ENCODE assay signal across 8 cellular contexts in genomic region chr15:79923515-79924169, GRCh38. TPM values are rescaled to one million over a fixed set of nuclear protein-coding genes. Genes with fewer than 3 reads are reported as not detected.
DNase-seq lines count a peak whose midpoint lies in the region; ATAC-seq and TF ChIP-seq lines count a peak whose summit lies in the region.

No MANE protein-coding gene starts in this region.

- peaks cover 12% of the 10 kb centered on the region for H3K9me3 Mint-ChIP-seq in activated CD4-positive, alpha-beta T cell treated with anti-CD3 and anti-CD28 coated beads, Interleukin-2, amount 10 ng/mL, durations not matched to agents 24 days and 14 days

- peak overlapping the region; percentile 82 to 99 (median 94) for H3K4me3 ChIP-seq in BLaER1 treated with 17β-estradiol and CSF1 and Interleukin-3, amounts not matched to agents 10 nM and 100 nM
- H3K4me3 ChIP-seq in coronary artery, result peak overlapping the region; percentile 96

- peak overlapping the region; percentile 82 to 94 (median 90) for H3K4me2 ChIP-seq in BLaER1 treated with 17β-estradiol and CSF1 and Interleukin-3, amounts not matched to agents 10 nM and 100 nM

- peak overlapping the region; percentile 98 for H3K4me3 Mint-ChIP-seq in activated CD4-positive, alpha-beta T cell treated with anti-CD3 and anti-CD28 coated beads, Interleukin-2, amount 10 ng/mL, durations not matched to agents 24 days and 14 days

- H3K4me1 ChIP-seq in BLaER1 treated with 17β-estradiol and CSF1 and Interleukin-3, amounts not matched to agents 10 nM and 100 nM, result peaks cover 7 to 17% (median 12%) of the 10 kb centered on the region in 10 experiments

- DNase-seq in NCI-H526 (lab: John Stamatoyannopoulos, UW) (peak; percentile 94 to 99), coronary artery (ENCODE audit: low spot score) (peak; percentile 95), left colon (peak; percentile 97 to 98)
- DNase-seq in activated CD4-positive, alpha-beta T cell treated with anti-CD3 and anti-CD28 coated beads, Interleukin-2, amount 10 ng/mL, durations not matched to agents 24 days and 14 days, result peak; percentile 100
- DNase-seq in stimulated activated CD4-positive, alpha-beta T cell treated with anti-CD3 and anti-CD28 coated beads, Interleukin-1b, Interleukin-23, amount 100 ng/mL, for 4 hours (ENCODE audit: low read depth in 2 of 2), result peak; percentile 97 to 98

- no peak for TF ChIP-seq CTCF in coronary artery (IDR thresholded peaks at IDR 0.05)

- no peaks in the 10 kb centered on the region for H3K27me3 Mint-ChIP-seq in activated CD4-positive, alpha-beta T cell treated with anti-CD3 and anti-CD28 coated beads, Interleukin-2, amount 10 ng/mL, durations not matched to agents 24 days and 14 days

- peak; percentile 94 for ATAC-seq in GM19328 (IDR thresholded peaks at IDR 0.05; ENCODE audit: unreplicated experiment)
- peak; percentile 92 for ATAC-seq in HG03469 (IDR thresholded peaks at IDR 0.05; ENCODE audit: unreplicated experiment)
- peak; percentile 96 for ATAC-seq in left colon

- H3K27ac ChIP-seq in BLaER1 treated with 17β-estradiol and CSF1 and Interleukin-3, amounts not matched to agents 10 nM and 100 nM, result peak overlapping the region; percentile 80 to 96 (median 94)
- peak overlapping the region; percentile 95 to 96 for H3K27ac ChIP-seq in coronary artery

- intact Hi-C loops in activated CD4-positive, alpha-beta T cell treated with anti-CD3 and anti-CD28 coated beads, Interleukin-2, amount 10 ng/mL, durations not matched to agents 24 days and 14 days (cut with micrococcal nuclease), result loop anchor here (1.0 to 2.0 kb wide), 6 partner anchors 26 to 612 kb away; partner anchors contain the start of genes BCL2A1, FAH, MTHFS and TMED3
- intact Hi-C loops in left colon (cut with DNase I, micrococcal nuclease), result no loop called here

- H3K9ac ChIP-seq in BLaER1 treated with 17β-estradiol and CSF1 and Interleukin-3, amounts not matched to agents 10 nM and 100 nM, result peak overlapping the region; percentile 85 to 97 (median 93)

- H3K27me3 ChIP-seq in BLaER1 treated with 17β-estradiol and CSF1 and Interleukin-3, amounts not matched to agents 10 nM and 100 nM, result no peaks in the 10 kb centered on the region; a peak in 1 of 22 replicates

- H3K36me3 Mint-ChIP-seq in activated CD4-positive, alpha-beta T cell treated with anti-CD3 and anti-CD28 coated beads, Interleukin-2, amount 10 ng/mL, durations not matched to agents 24 days and 14 days (ENCODE audit: low read depth), result peaks cover 46% of the 10 kb centered on the region

- H3K27ac Mint-ChIP-seq in activated CD4-positive, alpha-beta T cell treated with anti-CD3 and anti-CD28 coated beads, Interleukin-2, amount 10 ng/mL, durations not matched to agents 24 days and 14 days, result peak overlapping the region; percentile 98

- H3K9me3 ChIP-seq in BLaER1 treated with 17β-estradiol and CSF1 and Interleukin-3, amounts not matched to agents 10 nM and 100 nM (replicated peaks in 1 of 11), result peaks cover 38 to 74% (median 53%) of the 10 kb centered on the region in 11 experiments

- peaks cover 15% of the 10 kb centered on the region for H3K4me1 Mint-ChIP-seq in activated CD4-positive, alpha-beta T cell treated with anti-CD3 and anti-CD28 coated beads, Interleukin-2, amount 10 ng/mL, durations not matched to agents 24 days and 14 days

- H4K20me1 ChIP-seq in BLaER1 treated with 17β-estradiol and CSF1 and Interleukin-3, amounts not matched to agents 10 nM and 100 nM, result peaks cover 0 to 7% (median 0%) of the 10 kb centered on the region in 11 experiments; a peak in 5 of 22 replicates

- peaks cover 28 to 35% (median 33%) of the 10 kb centered on the region in 11 experiments for H3K36me3 ChIP-seq in BLaER1 treated with 17β-estradiol and CSF1 and Interleukin-3, amounts not matched to agents 10 nM and 100 nM

RNA-seq across cellular contexts. Expression of gene MTHFS, which starts 26.8 kb away (rescaled TPM):
- total RNA-seq in activated CD4-positive, alpha-beta T cell treated with anti-CD3 and anti-CD28 coated beads, Interleukin-2, amount 10 ng/mL, durations not matched to agents 24 days and 14 days, result 34.5 and 35.3 TPM in 2 replicates
- 10 to 100 TPM; 20.0 to 22.0 TPM for total RNA-seq in left colon

RNA-seq across cellular contexts. Expression of gene BCL2A1, which starts 47.4 kb away (rescaled TPM):
- 110 and 111 TPM in 2 replicates for total RNA-seq in activated CD4-positive, alpha-beta T cell treated with anti-CD3 and anti-CD28 coated beads, Interleukin-2, amount 10 ng/mL, durations not matched to agents 24 days and 14 days
- 1 to 10 TPM; 1.4 to 1.8 TPM for total RNA-seq in left colon

Comparison
In these comparisons a context has a peak if more than half of its experiments do, and no peak if none do; other contexts are left out.
1. Peak in every context shown above with its lines: DNase-seq, ATAC-seq, H3K4me3 ChIP-seq and H3K27ac ChIP-seq.
2. RNA of gene BCL2A1, which starts 47.4 kb away (total RNA-seq): 110 to 111 TPM in activated CD4-positive, alpha-beta T cell treated with anti-CD3 and anti-CD28 coated beads, Interleukin-2, amount 10 ng/mL, durations not matched to agents 24 days and 14 days; 1.4 to 1.8 TPM in left colon; every median in the first group is over 10 times any median in the second.